Comparison of ENCODE assay signal across 1 cellular context in genomic region chr11:65117206-65118096, GRCh38.
TF ChIP-seq lines count a peak whose summit lies in the region.

Gene ZNHIT2 (minus strand): TSS chr11:65117701. CDS start chr11:65117653, 48 bp downstream.

TF ChIP-seq in HEK293, 187 proteins besides CTCF, POLR2A, EP300 and RAD21 (continued from another document and continues in another):
- TF ChIP-seq ZNF394 (tag by site-specific recombination; IDR thresholded peaks at IDR 0.05; ENCODE audit: borderline replicate concordance) = peak; percentile 65; the same call in 1 of the 2 replicates
- peak; percentile 64; the same call in 1 of the 2 replicates for TF ChIP-seq KLF9 (tag by site-specific recombination; IDR thresholded peaks at IDR 0.05; ENCODE audit: low read depth)
- TF ChIP-seq SP2 (tag by site-specific recombination; IDR thresholded peaks at IDR 0.05) = peak; percentile 87
- peak; percentile 66; the same call in 1 of the 2 replicates for TF ChIP-seq ZNF324 (tag by site-specific recombination; IDR thresholded peaks at IDR 0.05)
- peak; percentile 26; the same call in 1 of the 2 replicates for TF ChIP-seq ZNF600 (tag by site-specific recombination; IDR thresholded peaks at IDR 0.05)
- no peak for TF ChIP-seq ZNF148 (tag by site-specific recombination; IDR thresholded peaks at IDR 0.05; ENCODE audit: borderline replicate concordance)
- peak; percentile 61; the same call in 1 of the 2 replicates for TF ChIP-seq PATZ1 (tag by site-specific recombination; IDR thresholded peaks at IDR 0.05)
- TF ChIP-seq ZNF112 (tag by site-specific recombination; IDR thresholded peaks at IDR 0.05) = no peak
- no peak for TF ChIP-seq ZNF350 (tag by site-specific recombination; IDR thresholded peaks at IDR 0.05)
- TF ChIP-seq TRIM28 (IDR thresholded peaks at IDR 0.05; ENCODE audit: borderline replicate concordance, low read length) = no peak
- peak; percentile 57; the same call in 1 of the 2 replicates for TF ChIP-seq ZBTB7A (tag by site-specific recombination; IDR thresholded peaks at IDR 0.05; ENCODE audit: low read depth)
- TF ChIP-seq ZIC2 (tag by site-specific recombination; IDR thresholded peaks at IDR 0.05) = peak; percentile 66
- TF ChIP-seq ZNF843 (tag by site-specific recombination; IDR thresholded peaks at IDR 0.05) = peak; percentile 53
- peak; percentile 62; the same call in 1 of the 2 replicates for TF ChIP-seq ZBTB21 (tag by site-specific recombination; IDR thresholded peaks at IDR 0.05)
- peak; percentile 32; the same call in 1 of the 2 replicates for TF ChIP-seq REST (tag by site-specific recombination; IDR thresholded peaks at IDR 0.05)
- TF ChIP-seq ZNF777 (tag by site-specific recombination; IDR thresholded peaks at IDR 0.05; ENCODE audit: borderline replicate concordance) = no peak
- no peak for TF ChIP-seq ZNF664 (tag by site-specific recombination; IDR thresholded peaks at IDR 0.05)
- TF ChIP-seq SALL2 (tag by site-specific recombination; IDR thresholded peaks at IDR 0.05; ENCODE audit: borderline replicate concordance) = no peak
- TF ChIP-seq ZNF18 (tag by site-specific recombination; IDR thresholded peaks at IDR 0.05) = no peak
- no peak for TF ChIP-seq ZNF571 (tag by site-specific recombination; IDR thresholded peaks at IDR 0.05)
- TF ChIP-seq ZNF341 (tag by site-specific recombination; IDR thresholded peaks at IDR 0.05; ENCODE audit: low read depth) = no peak
- TF ChIP-seq ZNF211 (tag by site-specific recombination; IDR thresholded peaks at IDR 0.05; ENCODE audit: low read depth) = no peak
- no peak for TF ChIP-seq ZNF175 (tag by site-specific recombination; IDR thresholded peaks at IDR 0.05)
- no peak; the same call in 1 of the 2 replicates for TF ChIP-seq KLF7 (tag by site-specific recombination; IDR thresholded peaks at IDR 0.05; ENCODE audit: borderline replicate concordance)
- TF ChIP-seq ZNF280D (tag by site-specific recombination; IDR thresholded peaks at IDR 0.05) = no peak
- 0 out of 2 replicates have a peak, but pooled peaks have one; percentile 36 for TF ChIP-seq ZSCAN16 (tag by site-specific recombination; IDR thresholded peaks at IDR 0.05)
- no peak for TF ChIP-seq ZNF585B (tag by site-specific recombination; IDR thresholded peaks at IDR 0.05)
- TF ChIP-seq ATF2 (tag by site-specific recombination; IDR thresholded peaks at IDR 0.05; ENCODE audit: low read depth) = peak; percentile 78
- TF ChIP-seq ZNF776 (tag by site-specific recombination; IDR thresholded peaks at IDR 0.05; ENCODE audit: borderline replicate concordance) = no peak
- TF ChIP-seq ZNF138 (tag by site-specific recombination; IDR thresholded peaks at IDR 0.05; ENCODE audit: borderline replicate concordance) = no peak
- no peak for TF ChIP-seq ZSCAN23 (tag by site-specific recombination; IDR thresholded peaks at IDR 0.05)
- 0 out of 2 replicates have a peak, but pooled peaks have one; percentile 23 for TF ChIP-seq GLIS2 (tag by site-specific recombination; IDR thresholded peaks at IDR 0.05)
- TF ChIP-seq SCRT2 (tag by site-specific recombination; IDR thresholded peaks at IDR 0.05) = peak; percentile 57; the same call in 1 of the 2 replicates
- TF ChIP-seq ZNF610 (tag by site-specific recombination; IDR thresholded peaks at IDR 0.05; ENCODE audit: borderline replicate concordance) = 0 out of 2 replicates have a peak, but pooled peaks have one; percentile 37
- TF ChIP-seq ZNF837 (tag by site-specific recombination; IDR thresholded peaks at IDR 0.05) = peak; percentile 99
- TF ChIP-seq KLF16 (tag by site-specific recombination; IDR thresholded peaks at IDR 0.05) = 0 out of 2 replicates have a peak, but pooled peaks have one; percentile 7
- no peak for TF ChIP-seq ZNF645 (tag by site-specific recombination; IDR thresholded peaks at IDR 0.05)
- TF ChIP-seq ZNF335 (tag by site-specific recombination; conservative IDR thresholded peaks at IDR 0.05) = peak; percentile 62
- TF ChIP-seq ZXDB (tag by site-specific recombination; IDR thresholded peaks at IDR 0.05) = peak; percentile 76; the same call in 1 of the 2 replicates
- peak; percentile 97 for TF ChIP-seq ZFP37 (tag by site-specific recombination; IDR thresholded peaks at IDR 0.05)
- TF ChIP-seq GLIS1 (tag by site-specific recombination; IDR thresholded peaks at IDR 0.05) = peak; percentile 68
- TF ChIP-seq ZEB2 (tag by site-specific recombination; IDR thresholded peaks at IDR 0.05) = peak; percentile 93
